23 cellular contexts compared by ENCODE assay signal in genomic region chr7:73359746-73360375, GRCh38. TPM values are rescaled to one million over a fixed set of nuclear protein-coding genes. Genes with fewer than 3 reads are reported as not detected.
"Had no signal": no experiment of that assay in that cellular context is flagged by ENCODE, and none has a peak within 500 bp of the region (broad histone marks: within the 10 kb centered on the region; RNA-seq: fewer than 3 reads in every experiment).

No MANE protein-coding gene starts in this region.

- DNase-seq: dermis blood vessel endothelial cell; heart left ventricle; hippocampal formation; kidney glomerular epithelial cell; mammary epithelial cell; natural killer cell; small intestine; stimulated activated CD4-positive, alpha-beta T cell treated with anti-CD3 and anti-CD28 coated beads, Interleukin-12 subunit alpha, Interleukin-12 subunit beta, amount 100 ng/mL, for 4 hours; stimulated activated naive CD4-positive, alpha-beta T cell; stomach; trophoblast cell had no signal

- H3K36me3 ChIP-seq: heart left ventricle, neutrophil, right atrium auricular region, stomach, thoracic aorta, vagina had no signal

- H3K9me3 Mint-ChIP-seq: natural killer cell had no signal

- H3K36me3 Mint-ChIP-seq: natural killer cell had no signal

- H3K9me3 ChIP-seq: heart left ventricle, neutrophil, right atrium auricular region, stomach, thoracic aorta, vagina had no signal

- H3K4me3 Mint-ChIP-seq: natural killer cell had no signal

- H3K4me3 ChIP-seq: heart left ventricle, right atrium auricular region, stomach, thoracic aorta, vagina had no signal

- H3K27ac ChIP-seq: heart left ventricle, neutrophil, right atrium auricular region, stomach, thoracic aorta, vagina had no signal

- H3K27me3 ChIP-seq: heart left ventricle, neutrophil, right atrium auricular region, vagina had no signal

- ATAC-seq: esophagus mucosa, heart left ventricle, left lobe of liver, natural killer cell had no signal

RNA-seq across cellular contexts. Expression of gene FKBP6, which starts 31.9 kb away (rescaled TPM):
- total RNA-seq: dermis blood vessel endothelial cell, esophagus mucosa, fibroblast of lung, frontal cortex, glomerular endothelial cell, heart left ventricle, left lobe of liver, mammary epithelial cell, mesenteric fat pad, mononuclear cell, natural killer cell, osteocyte, right atrium auricular region, stomach, thoracic aorta, vagina had no signal
- polyA plus RNA-seq: fibroblast of lung, heart left ventricle, small intestine had no signal

RNA-seq across cellular contexts. Expression of gene TRIM50, which starts 32.0 kb away (rescaled TPM):
- total RNA-seq: esophagus mucosa, fibroblast of lung, frontal cortex, glomerular endothelial cell, left lobe of liver, mononuclear cell, natural killer cell, osteocyte, right atrium auricular region, vagina had no signal
- polyA plus RNA-seq: fibroblast of lung, mammary epithelial cell had no signal
